8 cellular contexts compared by ENCODE assay signal in genomic region chr2:213232649-213233437, GRCh38. TPM values are rescaled to one million over a fixed set of nuclear protein-coding genes. Genes with fewer than 3 reads are reported as not detected.
A peak's percentile ranks its signal among the peaks of the same experiment; 100 is the strongest.
DNase-seq lines count a peak whose midpoint lies in the region; ATAC-seq and TF ChIP-seq lines count a peak whose summit lies in the region.

No MANE protein-coding gene starts in this region.

- H3K4me3 Mint-ChIP-seq in GM23338 = peak overlapping the region; percentile 50; the same call in 2 of the 3 replicates

- H3K4me1 Mint-ChIP-seq in GM23338 = peaks cover 28% of the 10 kb centered on the region

- no peaks in the 10 kb centered on the region for H4K20me1 ChIP-seq in GM23338 (replicated peaks; ENCODE audit: insufficient read depth)

- H3K4me3 ChIP-seq in GM23338 = no peak overlapping the region
- no peak overlapping the region for H3K4me3 ChIP-seq in MG63

- peak overlapping the region; percentile 24; the same call in 1 of the 2 replicates for H3K27ac Mint-ChIP-seq in GM23338

- H3K9me3 Mint-ChIP-seq in GM23338 = no peaks in the 10 kb centered on the region

- H3K36me3 ChIP-seq in GM23338 (ENCODE audit: insufficient read depth) = no peaks in the 10 kb centered on the region
- no peaks in the 10 kb centered on the region for H3K36me3 ChIP-seq in MG63

- 0 out of 2 replicates have a peak overlapping the region, but pooled peaks have one; percentile 21 for H3K4me2 ChIP-seq in GM23338

- no peak overlapping the region; the same call in 1 of the 2 replicates for H2AFZ ChIP-seq in GM23338

- no peak overlapping the region for H3K27ac ChIP-seq in GM23338 (ENCODE audit: low read depth)

- DNase-seq in GM23338 (ENCODE audit: low spot score) (peak; percentile 41), MG63 (peak; percentile 0), retina (peak; percentile 52), DMS79 (lab: John Stamatoyannopoulos, UW) (no peak), GOT3 (lab: John Stamatoyannopoulos, UW) (no peak), NCI-H524 treated with DMSO at 0.1 percent for 48 hours (lab: John Stamatoyannopoulos, UW) (no peak)
- peak; percentile 50 for DNase-seq in activated gamma-delta T cell treated with anti-CD3 and anti-CD28 coated beads, Interleukin-2, amount 50 U/mL, for 16 hours (ENCODE audit: low read depth)

- H3K79me2 ChIP-seq in GM23338 (replicated peaks; ENCODE audit: insufficient read depth) = no peaks in the 10 kb centered on the region

- no peaks in the 10 kb centered on the region for H3K27me3 Mint-ChIP-seq in GM23338 (ENCODE audit: insufficient read depth, low read depth, poor library complexity)

- peak; percentile 94 for ATAC-seq in GM18502 (IDR thresholded peaks at IDR 0.05; ENCODE audit: poor library complexity, unreplicated experiment)
- ATAC-seq in GM23338 = peak; percentile 68

- H3F3A ChIP-seq in GM23338 (replicated peaks; ENCODE audit: low read depth) = no peaks in the 10 kb centered on the region

- H3K9me3 ChIP-seq in MG63 = no peaks in the 10 kb centered on the region

- H3K27me3 ChIP-seq in GM23338 (ENCODE audit: insufficient read depth) (no peaks in the 10 kb centered on the region), MG63 (no peaks in the 10 kb centered on the region)

- no peaks in the 10 kb centered on the region for H3K36me3 Mint-ChIP-seq in GM23338 (ENCODE audit: low read depth)

- TF ChIP-seq CTCF in GM23338 (conservative IDR thresholded peaks at IDR 0.05; ENCODE audit: low read depth in 2 of 2) = no peak

- H3K9me2 ChIP-seq in GM23338 (ENCODE audit: insufficient read depth) = no peaks in the 10 kb centered on the region

- H3K4me1 ChIP-seq in GM23338 (ENCODE audit: insufficient read depth) = peaks cover 23% of the 10 kb centered on the region

TF ChIP-seq in GM23338, 12 proteins besides CTCF, POLR2A, EP300 and RAD21:
- TF ChIP-seq CREB1 (CRISPR knock-in tag; IDR thresholded peaks at IDR 0.05; ENCODE audit: low read depth) (no peak), ZNF462 (CRISPR knock-in tag; IDR thresholded peaks at IDR 0.05) (no peak), REST (IDR thresholded peaks at IDR 0.05; ENCODE audit: unreplicated experiment) (no peak), NANOG (IDR thresholded peaks at IDR 0.05; ENCODE audit: borderline replicate concordance) (no peak), EZH2phosphoT487 (IDR thresholded peaks at IDR 0.05; ENCODE audit: unreplicated experiment) (no peak), JUNB (IDR thresholded peaks at IDR 0.05; ENCODE audit: unreplicated experiment) (no peak), ZNF331 (CRISPR knock-in tag; IDR thresholded peaks at IDR 0.05; ENCODE audit: low read depth) (no peak), POLR2AphosphoS5 (IDR thresholded peaks at IDR 0.05; ENCODE audit: low read depth) (no peak), STAT1 (IDR thresholded peaks at IDR 0.05; ENCODE audit: unreplicated experiment) (no peak), EZH2 (IDR thresholded peaks at IDR 0.05; ENCODE audit: low read depth, unreplicated experiment) (no peak), ZNF114 (CRISPR knock-in tag; IDR thresholded peaks at IDR 0.05) (no peak)
- TF ChIP-seq, protein P1, sequence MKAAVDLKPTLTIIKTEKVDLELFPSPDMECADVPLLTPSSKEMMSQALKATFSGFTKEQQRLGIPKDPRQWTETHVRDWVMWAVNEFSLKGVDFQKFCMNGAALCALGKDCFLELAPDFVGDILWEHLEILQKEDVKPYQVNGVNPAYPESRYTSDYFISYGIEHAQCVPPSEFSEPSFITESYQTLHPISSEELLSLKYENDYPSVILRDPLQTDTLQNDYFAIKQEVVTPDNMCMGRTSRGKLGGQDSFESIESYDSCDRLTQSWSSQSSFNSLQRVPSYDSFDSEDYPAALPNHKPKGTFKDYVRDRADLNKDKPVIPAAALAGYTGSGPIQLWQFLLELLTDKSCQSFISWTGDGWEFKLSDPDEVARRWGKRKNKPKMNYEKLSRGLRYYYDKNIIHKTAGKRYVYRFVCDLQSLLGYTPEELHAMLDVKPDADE (IDR thresholded peaks at IDR 0.05) = no peak

RNA-seq across cellular contexts. Expression of gene SPAG16, which starts 51.4 kb away (rescaled TPM):
- total RNA-seq in GM23338 (2014; rRNA removed; shearing (Covaris generic)) = 19.7 and 20.2 TPM in 2 replicates
- polyA plus RNA-seq in GM23338 (2016; fragmentation: Nextera tagmentation; extraction: Ambion mirVana) = 41.4 and 47.8 TPM in 2 replicates
- 13.3 and 33.7 TPM in 2 replicates for total RNA-seq in MG63 (2014; rRNA removed; shearing (Covaris generic); ENCODE audit: low replicate concordance)

Comparison
In these comparisons a context has a peak if more than half of its experiments do, and no peak if none do; other contexts are left out.
1. DNase-seq: peak in GM23338 (single experiment), MG63 (single experiment), activated gamma-delta T cell treated with anti-CD3 and anti-CD28 coated beads, Interleukin-2, amount 50 U/mL, for 16 hours (single experiment) and retina (single experiment); none in DMS79 (single experiment), GOT3 (single experiment) and NCI-H524 treated with DMSO at 0.1 percent for 48 hours (single experiment).